ENCODE assay signal across 18 cellular contexts in the genomic region with DNA sequence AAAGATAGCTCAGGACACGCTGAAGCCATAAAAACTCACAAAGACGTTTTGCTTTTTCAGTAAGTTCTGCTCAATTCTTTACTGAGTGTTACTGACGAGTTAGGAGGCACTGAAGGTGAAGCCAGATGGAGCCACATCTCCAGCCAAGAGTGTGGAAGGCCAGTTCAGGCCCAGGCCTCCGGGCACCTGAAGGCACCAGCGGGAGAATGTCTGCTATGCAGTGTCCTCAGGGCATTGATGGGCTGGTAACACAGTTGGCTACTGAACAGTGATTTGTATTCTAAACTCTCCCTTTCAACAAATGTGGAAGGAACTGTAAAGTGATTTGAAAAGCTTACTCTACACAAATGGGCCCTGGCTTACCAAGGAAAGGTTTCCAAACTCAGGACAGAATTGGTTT.
DNase-seq lines count a peak whose midpoint lies in the region; ATAC-seq, FAIRE-seq and TF ChIP-seq lines count a peak whose summit lies in the region.
"Had no signal": no experiment of that assay in that cellular context is flagged by ENCODE, and none has a peak within 500 bp of the region (broad histone marks: within the 10 kb centered on the region; RNA-seq: fewer than 3 reads in every experiment).

No MANE protein-coding gene starts in this region.

- H3K27ac ChIP-seq in keratinocyte (ENCODE audit: control insufficient read depth, insufficient read depth, low read length) (no peak overlapping the region), smooth muscle cell (ENCODE audit: low read depth) (no peak overlapping the region), foreskin keratinocyte (no peak overlapping the region)
- H3K27ac ChIP-seq: BLaER1 treated with 17β-estradiol and CSF1 and Interleukin-3, amounts not matched to agents 10 nM and 100 nM; KMS-11; PC-9 had no signal

- no peaks in the 10 kb centered on the region for H3K9me3 ChIP-seq in Caco-2
- no peaks in the 10 kb centered on the region for H3K9me3 ChIP-seq in keratinocyte (ENCODE audit: control insufficient read depth, low read depth, low read length)
- no peaks in the 10 kb centered on the region for H3K9me3 ChIP-seq in MG63
- H3K9me3 ChIP-seq in smooth muscle cell (replicated peaks; ENCODE audit: low read depth): no peaks in the 10 kb centered on the region

- TF ChIP-seq CTCF in Caco-2 (IDR thresholded peaks at IDR 0.05; ENCODE audit: insufficient read depth in 1 of 2, low read depth in 1 of 2, low read length in 1 of 2, severe bottlenecking in 1 of 2, unreplicated experiment in 1 of 2) (no peak), keratinocyte (optimal IDR thresholded peaks at IDR 0.05 in 1 of 3, IDR thresholded peaks at IDR 0.05 in 1 of 3, conservative IDR thresholded peaks at IDR 0.05 in 1 of 3; ENCODE audit: extremely low read depth in 1 of 3, insufficient read depth in 2 of 3, low read length in 3 of 3) (peak in 1 of 3 experiments; percentile 10), progenitor cell of endocrine pancreas (IDR thresholded peaks at IDR 0.05; ENCODE audit: unreplicated experiment) (no peak), smooth muscle cell (IDR thresholded peaks at IDR 0.05; ENCODE audit: borderline replicate concordance, insufficient read depth, poor library complexity, severe bottlenecking) (no peak), foreskin keratinocyte (conservative IDR thresholded peaks at IDR 0.05) (no peak)

- no peak overlapping the region for H2AFZ ChIP-seq in keratinocyte (ENCODE audit: control insufficient read depth, low read length)
- no peak overlapping the region for H2AFZ ChIP-seq in smooth muscle cell (ENCODE audit: low read depth)
- H2AFZ ChIP-seq: PC-9 had no signal

- H3K36me3 ChIP-seq in Caco-2 (ENCODE audit: control insufficient read depth, insufficient read depth, low read length): no peaks in the 10 kb centered on the region
- H3K36me3 ChIP-seq in keratinocyte (ENCODE audit: control insufficient read depth in 2 of 2, extremely low read depth in 1 of 2, insufficient read depth in 2 of 2, low read length in 2 of 2): peaks cover 0 to 1% of the 10 kb centered on the region in 2 experiments
- no peaks in the 10 kb centered on the region for H3K36me3 ChIP-seq in MG63
- no peaks in the 10 kb centered on the region for H3K36me3 ChIP-seq in smooth muscle cell (ENCODE audit: low read depth)

- no peak for ATAC-seq in GM19452 (IDR thresholded peaks at IDR 0.05; ENCODE audit: unreplicated experiment)
- ATAC-seq in foreskin keratinocyte: no peak

- H4K20me1 ChIP-seq in keratinocyte (ENCODE audit: control insufficient read depth, extremely low read depth, insufficient read depth, low read length) (no peaks in the 10 kb centered on the region), smooth muscle cell (ENCODE audit: low read depth) (peaks cover 36% of the 10 kb centered on the region)
- H4K20me1 ChIP-seq: BLaER1 treated with 17β-estradiol and CSF1 and Interleukin-3, amounts not matched to agents 10 nM and 100 nM had no signal

- H3K4me3 Mint-ChIP-seq in Caco-2 (ENCODE audit: unreplicated experiment) (peak overlapping the region; percentile 36), progenitor cell of endocrine pancreas (ENCODE audit: low read depth) (no peak overlapping the region)

- H3K4me1 ChIP-seq in Caco-2: peaks cover 41% of the 10 kb centered on the region
- peaks cover 5% of the 10 kb centered on the region for H3K4me1 ChIP-seq in keratinocyte (ENCODE audit: control insufficient read depth, extremely low read depth, insufficient read depth, low read length)
- H3K4me1 ChIP-seq in smooth muscle cell (ENCODE audit: low read depth): peaks cover 7% of the 10 kb centered on the region
- H3K4me1 ChIP-seq in foreskin keratinocyte: no peaks in the 10 kb centered on the region

- no peaks in the 10 kb centered on the region for H3K9me1 ChIP-seq in keratinocyte (ENCODE audit: control insufficient read depth, extremely low read depth, insufficient read depth, low read length)

- intact Hi-C loops in Caco-2 (cut with micrococcal nuclease; ENCODE audit: unreplicated experiment): no loop called here

- H3K9me3 Mint-ChIP-seq in Caco-2 (ENCODE audit: unreplicated experiment) (no peaks in the 10 kb centered on the region), progenitor cell of endocrine pancreas (ENCODE audit: low read depth) (no peaks in the 10 kb centered on the region)

- H3K4me3 ChIP-seq in Caco-2 (ENCODE audit: low read depth, low read length) (no peak overlapping the region), keratinocyte (ENCODE audit: control insufficient read depth in 2 of 3, extremely low read depth in 1 of 3, insufficient read depth in 2 of 3, low read depth in 1 of 3, low read length in 3 of 3) (no peak overlapping the region), MG63 (no peak overlapping the region), smooth muscle cell (no peak overlapping the region)
- H3K4me3 ChIP-seq: BLaER1 treated with 17β-estradiol and CSF1 and Interleukin-3, amounts not matched to agents 10 nM and 100 nM; PC-9 had no signal

- WGBS in smooth muscle cell (ENCODE audit: low lambda C conversion rate): 58% methylated on average over 5 of the region's 5 CpGs

- H3K36me3 Mint-ChIP-seq in Caco-2 (ENCODE audit: insufficient read depth, unreplicated experiment) (peaks cover 17% of the 10 kb centered on the region), progenitor cell of endocrine pancreas (ENCODE audit: insufficient read depth) (peaks cover 8% of the 10 kb centered on the region)

- FAIRE-seq in keratinocyte (lab: Jason Lieb, UNC): peak; percentile 48

- no peak overlapping the region for H3K9ac ChIP-seq in keratinocyte (ENCODE audit: control insufficient read depth, extremely low read depth, insufficient read depth, low read length)
- H3K9ac ChIP-seq in smooth muscle cell (ENCODE audit: low read depth): no peak overlapping the region
- H3K9ac ChIP-seq: BLaER1 treated with 17β-estradiol and CSF1 and Interleukin-3, amounts not matched to agents 10 nM and 100 nM; KMS-11 had no signal

- DNase-seq in Caco-2: peak; percentile 64 to 75
- peak; percentile 33 for DNase-seq in RPMI8226
- DNase-seq in keratinocyte (ENCODE audit: low read depth, low spot score): no peak
- DNase-seq in progenitor cell of endocrine pancreas (ENCODE audit: low spot score, unreplicated experiment): no peak
- no peak for DNase-seq in MG63
- no peak for DNase-seq in smooth muscle cell (lab: John Stamatoyannopoulos, UW; ENCODE audit: unreplicated experiment)
- no peak for DNase-seq in foreskin keratinocyte
- DNase-seq: DMS 273 treated with DMSO at 0.1 percent for 48 hours, MM.1S, NCI-H1105 treated with DMSO at 0.1 percent for 48 hours, NCI-H187, NCI-H446, NCI-H748 treated with DMSO at 0.1 percent for 48 hours, Right ventricle myocardium superior had no signal

- POLR2A ChIA-PET in Caco-2 (lab: Charles Lee): interaction anchor here (0.6 kb wide), 1 partner anchor 140 kb away, joined by 6 read pairs; no protein-coding TSS in a partner anchor

- no peaks in the 10 kb centered on the region for H3K27me3 ChIP-seq in Caco-2 (replicated peaks; ENCODE audit: control insufficient read depth, insufficient read depth, low read length)
- no peaks in the 10 kb centered on the region for H3K27me3 ChIP-seq in keratinocyte (ENCODE audit: control insufficient read depth, extremely low read depth, insufficient read depth, low read length)
- no peaks in the 10 kb centered on the region for H3K27me3 ChIP-seq in MG63
- no peaks in the 10 kb centered on the region for H3K27me3 ChIP-seq in smooth muscle cell (ENCODE audit: low read depth)
- H3K27me3 ChIP-seq in foreskin keratinocyte: no peaks in the 10 kb centered on the region
- H3K27me3 ChIP-seq: BLaER1 treated with 17β-estradiol and CSF1 and Interleukin-3, amounts not matched to agents 10 nM and 100 nM had no signal

- dilution Hi-C loops in keratinocyte (cut with MboI; ENCODE audit: extremely low pct_ligation_motif_present, low sequenced_read_pairs): no loop called here

- BruUV-seq in Caco-2 (replicated peaks; lab: Mats Ljungman, UMichigan): no TSS peak

- no peaks in the 10 kb centered on the region for H3K27me3 Mint-ChIP-seq in Caco-2 (ENCODE audit: insufficient read depth, unreplicated experiment)
- no peaks in the 10 kb centered on the region for H3K27me3 Mint-ChIP-seq in progenitor cell of endocrine pancreas

- H3K27ac Mint-ChIP-seq in Caco-2 (ENCODE audit: unreplicated experiment) (peak overlapping the region; percentile 63), progenitor cell of endocrine pancreas (peak overlapping the region; percentile 39)

- H3K4me2 ChIP-seq in keratinocyte (ENCODE audit: control insufficient read depth, extremely low read depth, insufficient read depth, low read depth, low read length) (no peak overlapping the region), smooth muscle cell (no peak overlapping the region)
- H3K4me2 ChIP-seq: KMS-11, PC-9 had no signal

- peaks cover 6% of the 10 kb centered on the region for H3F3A ChIP-seq in smooth muscle cell (ENCODE audit: low read depth)

- H3K4me1 Mint-ChIP-seq in Caco-2 (ENCODE audit: low read depth, unreplicated experiment): peaks cover 36% of the 10 kb centered on the region
- peaks cover 1% of the 10 kb centered on the region for H3K4me1 Mint-ChIP-seq in progenitor cell of endocrine pancreas (ENCODE audit: low read depth)

- CTCF ChIA-PET in Caco-2 (lab: Charles Lee): no interaction called here

- H3K79me2 ChIP-seq in keratinocyte (ENCODE audit: control insufficient read depth, insufficient read depth, low read length) (peaks cover 35% of the 10 kb centered on the region), smooth muscle cell (ENCODE audit: low read depth) (peaks cover 20% of the 10 kb centered on the region)

Comparison
In these comparisons a context has a peak if more than half of its experiments do, and no peak if none do; other contexts are left out.
1. DNase-seq: peak in Caco-2 (2 of 2) and RPMI8226 (single experiment); none in keratinocyte (single experiment), progenitor cell of endocrine pancreas (single experiment), MG63 (single experiment), smooth muscle cell (single experiment) and foreskin keratinocyte (0 of 2).